In the genomic region with DNA sequence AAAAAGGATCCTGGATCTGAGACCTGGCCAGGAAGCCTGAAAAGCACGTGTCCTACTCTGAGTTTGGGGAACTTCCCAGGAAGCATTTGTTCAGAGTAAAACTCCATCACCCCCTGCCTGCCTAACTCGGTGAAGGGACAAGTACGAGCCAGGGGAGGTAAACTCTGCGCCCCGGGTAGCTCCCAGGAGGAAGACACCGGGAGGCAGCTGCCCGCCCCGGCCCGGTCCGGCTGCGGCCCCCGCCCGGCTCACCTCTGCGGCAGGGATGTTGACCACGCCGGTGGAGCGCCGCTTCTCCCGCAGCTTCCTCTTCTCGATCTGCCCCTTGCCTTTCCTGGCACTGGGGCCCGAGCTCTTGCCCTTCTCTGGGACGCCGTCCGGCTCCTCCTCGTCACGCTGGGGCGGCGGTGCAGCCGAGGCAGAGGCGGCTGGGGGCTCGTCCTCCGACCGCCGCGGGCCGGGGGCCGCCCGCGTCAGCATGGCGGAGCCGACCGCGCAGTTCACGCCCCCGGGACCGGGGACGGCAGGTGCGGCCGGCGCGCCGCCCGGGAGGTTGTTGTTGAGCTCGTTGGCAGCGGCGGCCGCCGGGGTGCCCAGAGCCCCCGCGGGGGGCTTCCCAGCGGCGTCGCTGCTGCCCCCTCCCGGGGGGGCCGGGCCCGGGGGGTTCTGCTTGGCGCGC, we compare ENCODE assay signal across 8 cellular contexts. TPM values are rescaled to one million over a fixed set of nuclear protein-coding genes. Genes with fewer than 3 reads are reported as not detected.
A peak's percentile ranks its signal among the peaks of the same experiment; 100 is the strongest.
DNase-seq lines count a peak whose midpoint lies in the region; ATAC-seq and TF ChIP-seq lines count a peak whose summit lies in the region.

No MANE protein-coding gene starts in this region.

- no peaks in the 10 kb centered on the region for H3K9me3 ChIP-seq in upper lobe of left lung

- DNase-seq in NCI-H2107 treated with DMSO at 0.1 percent for 48 hours (lab: John Stamatoyannopoulos, UW; ENCODE audit: unreplicated experiment) (peak; percentile 28), NCI-H2107 (lab: John Stamatoyannopoulos, UW) (no peak), GM20000 (ENCODE audit: low spot score) (peak; percentile 70), endothelial cell (ENCODE audit: low spot score) (peak; percentile 55), midbrain (lab: John Stamatoyannopoulos, UW) (peak; percentile 27), upper lobe of left lung (peak; percentile 61 to 90)
- no peak for DNase-seq in T-helper 2 cell treated with Interferon-gamma antibody and Interleukin-4, amounts not matched to agents 5 μg/mL and 100 μg/mL, for 36 hours (ENCODE audit: low spot score)

- H3K4me1 ChIP-seq in upper lobe of left lung = peaks cover 0 to 36% (median 5%) of the 10 kb centered on the region in 4 donors

- TF ChIP-seq POLR2A in upper lobe of left lung (IDR thresholded peaks at IDR 0.05) = peak in 2 of 4 donors; percentile 7 to 13

- peaks cover 16% of the 10 kb centered on the region for H3K4me1 Mint-ChIP-seq in T-helper 2 cell treated with Interferon-gamma antibody and Interleukin-4, amounts not matched to agents 5 μg/mL and 100 μg/mL, for 36 hours (ENCODE audit: low read depth)
- peaks cover 21% of the 10 kb centered on the region for H3K4me1 Mint-ChIP-seq in endothelial cell (ENCODE audit: unreplicated experiment)

- ATAC-seq in HG03520 (IDR thresholded peaks at IDR 0.05; ENCODE audit: unreplicated experiment) = peak; percentile 28
- ATAC-seq in upper lobe of left lung (ENCODE audit: low FRiP score in 2 of 2) = peak in 1 of 2 donors; percentile 18

- H3K27ac ChIP-seq in upper lobe of left lung = peak overlapping the region; percentile 89 to 93 (median 92)

- H3K4me3 Mint-ChIP-seq in T-helper 2 cell treated with Interferon-gamma antibody and Interleukin-4, amounts not matched to agents 5 μg/mL and 100 μg/mL, for 36 hours = peak overlapping the region; percentile 80
- H3K4me3 Mint-ChIP-seq in endothelial cell (ENCODE audit: unreplicated experiment) = peak overlapping the region; percentile 93

- peaks cover 1% of the 10 kb centered on the region for H3K36me3 Mint-ChIP-seq in T-helper 2 cell treated with Interferon-gamma antibody and Interleukin-4, amounts not matched to agents 5 μg/mL and 100 μg/mL, for 36 hours (ENCODE audit: low read depth)
- H3K36me3 Mint-ChIP-seq in endothelial cell (ENCODE audit: low read depth, unreplicated experiment) = peaks cover 8% of the 10 kb centered on the region

- WGBS in upper lobe of left lung, 2 donors = 0 to 1% methylated on average over 7 to 57 of the region's 68 CpGs

- TF ChIP-seq CTCF in GM20000 (IDR thresholded peaks at IDR 0.05; ENCODE audit: extremely low read depth, missing control alignments) (no peak), endothelial cell (IDR thresholded peaks at IDR 0.05; ENCODE audit: unreplicated experiment) (no peak), upper lobe of left lung (IDR thresholded peaks at IDR 0.05) (peak in 2 of 6 experiments; percentile 8 to 9)

- peak overlapping the region; percentile 64 to 95 (median 86) for H3K4me3 ChIP-seq in upper lobe of left lung

- H3K27ac Mint-ChIP-seq in T-helper 2 cell treated with Interferon-gamma antibody and Interleukin-4, amounts not matched to agents 5 μg/mL and 100 μg/mL, for 36 hours = no peak overlapping the region
- peak overlapping the region; percentile 81 for H3K27ac Mint-ChIP-seq in endothelial cell (ENCODE audit: unreplicated experiment)

- H3K27me3 ChIP-seq in upper lobe of left lung = peaks cover 0 to 3% (median 0%) of the 10 kb centered on the region in 4 donors

- H3K36me3 ChIP-seq in upper lobe of left lung = no peaks in the 10 kb centered on the region

- no peak for TF ChIP-seq EP300 in upper lobe of left lung (IDR thresholded peaks at IDR 0.05)

- peaks cover 58% of the 10 kb centered on the region for H3K27me3 Mint-ChIP-seq in T-helper 2 cell treated with Interferon-gamma antibody and Interleukin-4, amounts not matched to agents 5 μg/mL and 100 μg/mL, for 36 hours (ENCODE audit: low read depth)
- H3K27me3 Mint-ChIP-seq in endothelial cell (ENCODE audit: unreplicated experiment) = peaks cover 9% of the 10 kb centered on the region

- no peaks in the 10 kb centered on the region for H3K9me3 Mint-ChIP-seq in T-helper 2 cell treated with Interferon-gamma antibody and Interleukin-4, amounts not matched to agents 5 μg/mL and 100 μg/mL, for 36 hours
- H3K9me3 Mint-ChIP-seq in endothelial cell (ENCODE audit: unreplicated experiment) = no peaks in the 10 kb centered on the region

RNA-seq across cellular contexts. Expression of a gene that starts 1.1 kb away (rescaled TPM):
- total RNA-seq in endothelial cell (ENCODE audit: unreplicated experiment) (92.3 TPM), upper lobe of left lung (10 to 100 TPM; 45.1 to 88.0 (median 58.3) TPM)

Comparison
In these comparisons a context has a peak if more than half of its experiments do, and no peak if none do; other contexts are left out.
1. DNase-seq: peak in NCI-H2107 treated with DMSO at 0.1 percent for 48 hours (single experiment), GM20000 (single experiment), endothelial cell (single experiment), midbrain (single experiment) and upper lobe of left lung (2 of 2); none in NCI-H2107 (single experiment) and T-helper 2 cell treated with Interferon-gamma antibody and Interleukin-4, amounts not matched to agents 5 μg/mL and 100 μg/mL, for 36 hours (single experiment).